Comparison of ENCODE assay signal across 7 cellular contexts in the genomic region with DNA sequence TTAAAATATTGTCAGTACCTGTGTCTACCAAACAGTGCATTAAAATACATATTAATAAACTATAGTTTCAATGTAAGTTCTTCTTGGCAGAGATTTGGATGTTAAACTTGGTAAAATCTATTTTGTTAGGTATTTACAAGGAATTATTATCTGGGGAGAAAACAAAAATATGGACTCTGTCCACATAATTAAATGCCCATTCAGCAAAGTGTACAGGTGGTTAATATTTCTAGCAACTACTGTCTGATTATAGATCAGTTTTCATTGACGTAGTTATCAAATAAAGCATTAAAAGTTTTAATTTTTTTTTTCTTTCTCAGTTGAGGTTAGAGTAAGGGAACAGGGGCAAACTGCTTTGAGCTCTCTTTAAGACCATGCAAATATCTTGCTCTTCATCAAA.
"Had no signal": no experiment of that assay in that cellular context is flagged by ENCODE, and none has a peak within 500 bp of the region (broad histone marks: within the 10 kb centered on the region; RNA-seq: fewer than 3 reads in every experiment).

No MANE protein-coding gene starts in this region.

- H3K4me1 Mint-ChIP-seq: GM23338, H9 had no signal

- H3K27ac Mint-ChIP-seq: GM23338, H9 had no signal

- H3K4me2 ChIP-seq: GM23338 had no signal

- H2AFZ ChIP-seq: GM23338 had no signal

- H3K4me3 ChIP-seq: GM23338 had no signal

- H3K4me3 Mint-ChIP-seq: GM23338, H9 had no signal

- DNase-seq: H9, HCEC 1CT, KBM-7 had no signal

- ATAC-seq: GM23338 had no signal

- FAIRE-seq: H1, H54, HTR-8/SVneo had no signal
